ENCODE assay signal across 8 cellular contexts in genomic region chr11:93662177-93662575, GRCh38. TPM values are rescaled to one million over a fixed set of nuclear protein-coding genes. Genes with fewer than 3 reads are reported as not detected.
DNase-seq lines count a peak whose midpoint lies in the region; ATAC-seq and TF ChIP-seq lines count a peak whose summit lies in the region.

No MANE protein-coding gene starts in this region.

- RAD21 ChIA-PET in HCT116 (lab: Charles Lee; ENCODE audit: low non-redundant PET in 1 of 2, low total read pairs in 2 of 2, uncharacterized antibody in 2 of 2, unreplicated experiment in 2 of 2), result no interaction called here

- POLR2A ChIA-PET in HCT116 (lab: Charles Lee), result interaction anchor here (1.3 kb wide), 1 partner anchor 79 kb away, joined by 5 read pairs; the partner anchor contains the start of genes C11orf54 and TAF1D

- H3K79me2 ChIP-seq in HCT116 (ENCODE audit: insufficient read depth, low read length), result peaks cover 57% of the 10 kb centered on the region

- H3K27ac ChIP-seq in HCT116 (ENCODE audit: low read depth, low read length), result peak overlapping the region; percentile 77
- H3K27ac ChIP-seq in skeletal muscle tissue (ENCODE audit: low read depth, low read length), result peak overlapping the region; percentile 76

- H3K4me3 ChIP-seq in HCT116 (replicated peaks in 1 of 2; ENCODE audit: low read depth in 1 of 2, low read length in 2 of 2) (peak overlapping the region; percentile 84 to 92), fibroblast of mammary gland (ENCODE audit: control insufficient read depth, low read depth, low read length) (peak overlapping the region; percentile 94), skeletal muscle tissue (ENCODE audit: low read length in 3 of 3) (peak overlapping the region; percentile 90 to 98 (median 92))

- H3K4me1 ChIP-seq in HCT116 (ENCODE audit: control insufficient read depth in 1 of 2, insufficient read depth in 2 of 2, low read length in 2 of 2), result peaks cover 6 to 15% of the 10 kb centered on the region in 2 experiments; a peak in 3 of 4 replicates
- peaks cover 0 to 8% (median 3%) of the 10 kb centered on the region in 3 donors for H3K4me1 ChIP-seq in skeletal muscle tissue (ENCODE audit: control insufficient read depth in 3 of 3, insufficient read depth in 3 of 3, low read length in 3 of 3)

- no peaks in the 10 kb centered on the region for H3K9me2 ChIP-seq in HCT116 (ENCODE audit: insufficient read depth)

- CTCF ChIA-PET in HCT116 (lab: Charles Lee), result interaction anchor here (1.4 kb wide), 1 partner anchor 9 kb away, joined by 4 read pairs; no protein-coding TSS in a partner anchor

- peak overlapping the region; percentile 89 for H3K4me2 ChIP-seq in HCT116 (ENCODE audit: low read length)

- H3K36me3 ChIP-seq in HCT116 (ENCODE audit: control insufficient read depth in 1 of 2, insufficient read depth in 2 of 2, low read length in 2 of 2), result peaks cover 0 to 1% of the 10 kb centered on the region in 2 experiments; a peak in 2 of 4 replicates
- peaks cover 0 to 4% (median 0%) of the 10 kb centered on the region in 3 donors for H3K36me3 ChIP-seq in skeletal muscle tissue (ENCODE audit: control insufficient read depth in 3 of 3, insufficient read depth in 3 of 3, low read length in 3 of 3)

- TF ChIP-seq CTCF in HCT116 (IDR thresholded peaks at IDR 0.05 in 2 of 3, conservative IDR thresholded peaks at IDR 0.05 in 1 of 3; ENCODE audit: borderline replicate concordance in 1 of 3, insufficient read depth in 1 of 3, low read depth in 2 of 3, low read length in 2 of 3) (no peak), fibroblast of mammary gland (conservative IDR thresholded peaks at IDR 0.05; ENCODE audit: control insufficient read depth, insufficient read depth, low read depth, low read length) (no peak)

- no TSS peak for BruUV-seq in HCT116 (replicated peaks; lab: Mats Ljungman, UMichigan)

- no peaks in the 10 kb centered on the region for H4K20me1 ChIP-seq in HCT116 (ENCODE audit: insufficient read depth)

- intact Hi-C loops in HCT116 (cut with micrococcal nuclease), result no loop called here

- DNase-seq in HCT116 (ENCODE audit: low read depth, low spot score) (no peak), RPMI8226 (peak; percentile 34), fibroblast of mammary gland (ENCODE audit: low read depth) (no peak), NCI-H510A (lab: John Stamatoyannopoulos, UW) (no peak), HuH-7 (ENCODE audit: low spot score) (no peak)
- DNase-seq in stimulated activated CD4-positive, alpha-beta T cell treated with anti-CD3 and anti-CD28 coated beads, Interleukin-4, amount 100 ng/mL, for 24 hours, result no peak

- no peaks in the 10 kb centered on the region for H3K27me3 ChIP-seq in HCT116 (ENCODE audit: insufficient read depth, low read length)
- no peaks in the 10 kb centered on the region for H3K27me3 ChIP-seq in skeletal muscle tissue (ENCODE audit: control insufficient read depth in 3 of 3, insufficient read depth in 3 of 3, low read length in 3 of 3)

- TF ChIP-seq POLR2A in GM18505 (IDR thresholded peaks at IDR 0.05; ENCODE audit: borderline replicate concordance, extremely low read depth, insufficient read depth, insufficient read length) (no peak), HCT116 (IDR thresholded peaks at IDR 0.05; ENCODE audit: borderline replicate concordance, extremely low read depth, insufficient read depth, insufficient read length) (no peak)

- TF ChIP-seq RAD21 in HCT116 (IDR thresholded peaks at IDR 0.05; ENCODE audit: low read depth), result no peak

- peak; percentile 7 for ATAC-seq in GM18505 (IDR thresholded peaks at IDR 0.05; ENCODE audit: unreplicated experiment)
- ATAC-seq in HCT116, result no peak

- H2AFZ ChIP-seq in HCT116 (ENCODE audit: low read depth, low read length, poor library complexity, severe bottlenecking), result no peak overlapping the region

- H3K9ac ChIP-seq in HCT116 (ENCODE audit: low read length) (peak overlapping the region; percentile 93), skeletal muscle tissue (ENCODE audit: low read depth in 1 of 3, low read length in 3 of 3) (peak overlapping the region; percentile 80 to 93 (median 91))

- H3K9me3 ChIP-seq in HCT116 (ENCODE audit: control insufficient read depth in 1 of 2, insufficient read depth in 1 of 2, low read depth in 1 of 2, low read length in 2 of 2) (no peaks in the 10 kb centered on the region), skeletal muscle tissue (ENCODE audit: control insufficient read depth in 3 of 3, low read length in 3 of 3) (no peaks in the 10 kb centered on the region)

TF ChIP-seq in HCT116, 20 proteins besides CTCF, POLR2A, EP300 and RAD21:
- no peak for TF ChIP-seq REST (IDR thresholded peaks at IDR 0.05; ENCODE audit: low read depth)
- TF ChIP-seq ZFX (IDR thresholded peaks at IDR 0.05), result no peak
- TF ChIP-seq EZH2 (IDR thresholded peaks at IDR 0.05), result no peak
- TF ChIP-seq TCF7L2 (IDR thresholded peaks at IDR 0.05; ENCODE audit: borderline replicate concordance, extremely low read depth, insufficient read depth, insufficient read length), result no peak
- TF ChIP-seq EGR1 (IDR thresholded peaks at IDR 0.05; ENCODE audit: low read depth), result no peak

RNA-seq across cellular contexts. Expression of gene CEP295, which starts 0.7 kb away (rescaled TPM):
- total RNA-seq in HCT116 (2021; ENCODE audit: unreplicated experiment) (17.7 TPM), skeletal muscle tissue (9.4 TPM)
- 4.9 and 7.0 TPM in 2 replicates for polyA plus RNA-seq in HCT116 (2012)
